Comparison of ENCODE assay signal across 8 cellular contexts in genomic region chr14:50830932-50831703, GRCh38. TPM values are rescaled to one million over a fixed set of nuclear protein-coding genes. Genes with fewer than 3 reads are reported as not detected.
DNase-seq lines count a peak whose midpoint lies in the region; ATAC-seq and TF ChIP-seq lines count a peak whose summit lies in the region.

TSS of gene NIN (minus strand) at chr14:50831162. CDS start at chr14:50822056, 9,106 bp downstream.

- no peaks in the 10 kb centered on the region for H3K9me3 ChIP-seq in thyroid gland

- H3K4me1 ChIP-seq in thyroid gland = peaks cover 0 to 6% of the 10 kb centered on the region in 2 donors

- H3K4me3 Mint-ChIP-seq in activated naive CD4-positive, alpha-beta T cell treated with anti-CD3 and anti-CD28 coated beads, Interleukin-2, amount 10 ng/mL, durations not matched to agents 7 days and 5 days = peak within 1 kb of the TSS; percentile 97

- peak within 1 kb of the TSS; percentile 67 to 90 (median 71) for H3K4me3 ChIP-seq in thyroid gland (replicated peaks in 1 of 3)

- H3K27ac ChIP-seq in thyroid gland = peak within 1 kb of the TSS; percentile 63 to 79 (median 77)

- DNase-seq in EL = peak; percentile 84
- DNase-seq in Kasumi-1 (lab: John Stamatoyannopoulos, UW) = peak; percentile 62 to 82
- DNase-seq in SK-N-DZ (ENCODE audit: low spot score) = peak; percentile 65
- DNase-seq in activated naive CD4-positive, alpha-beta T cell treated with anti-CD3 and anti-CD28 coated beads, Interleukin-2, amount 10 ng/mL, durations not matched to agents 7 days and 5 days = peak; percentile 83
- DNase-seq in glomerular endothelial cell (ENCODE audit: extremely low read depth, low read depth, low spot score) = no peak
- no peak for DNase-seq in omental fat pad (ENCODE audit: low spot score)
- DNase-seq in thyroid gland = peak; percentile 76 to 80

- intact Hi-C loops in thyroid gland (cut with DNase I) = no loop called here

- peak; percentile 68 for ATAC-seq in GM21825 (IDR thresholded peaks at IDR 0.05; ENCODE audit: unreplicated experiment)
- ATAC-seq in omental fat pad (ENCODE audit: low FRiP score) = peak; percentile 94

- H3K4me1 Mint-ChIP-seq in activated naive CD4-positive, alpha-beta T cell treated with anti-CD3 and anti-CD28 coated beads, Interleukin-2, amount 10 ng/mL, durations not matched to agents 7 days and 5 days = peaks cover 61% of the 10 kb centered on the region

- peaks cover 28% of the 10 kb centered on the region for H3K36me3 Mint-ChIP-seq in activated naive CD4-positive, alpha-beta T cell treated with anti-CD3 and anti-CD28 coated beads, Interleukin-2, amount 10 ng/mL, durations not matched to agents 7 days and 5 days

- no peaks in the 10 kb centered on the region for H3K9me3 Mint-ChIP-seq in activated naive CD4-positive, alpha-beta T cell treated with anti-CD3 and anti-CD28 coated beads, Interleukin-2, amount 10 ng/mL, durations not matched to agents 7 days and 5 days

- H3K27me3 Mint-ChIP-seq in activated naive CD4-positive, alpha-beta T cell treated with anti-CD3 and anti-CD28 coated beads, Interleukin-2, amount 10 ng/mL, durations not matched to agents 7 days and 5 days = peaks cover 16% of the 10 kb centered on the region

- peak within 1 kb of the TSS; percentile 93 for H3K27ac Mint-ChIP-seq in activated naive CD4-positive, alpha-beta T cell treated with anti-CD3 and anti-CD28 coated beads, Interleukin-2, amount 10 ng/mL, durations not matched to agents 7 days and 5 days

- TF ChIP-seq POLR2A in thyroid gland (IDR thresholded peaks at IDR 0.05) = peak in 1 of 2 donors; percentile 83

- H3K27me3 ChIP-seq in thyroid gland = no peaks in the 10 kb centered on the region

- WGBS in thyroid gland, 2 donors = 0% methylated on average over 8 to 26 of the region's 96 CpGs

- no peaks in the 10 kb centered on the region for H3K36me3 ChIP-seq in thyroid gland

- CTCF ChIA-PET in activated naive CD4-positive, alpha-beta T cell treated with anti-CD3 and anti-CD28 coated beads, Interleukin-2, amount 10 ng/mL, durations not matched to agents 7 days and 5 days (lab: Charles Lee) = interaction anchor here (1.2 kb wide), 1 partner anchor 53 kb away, joined by 4 read pairs; no protein-coding TSS in a partner anchor

- TF ChIP-seq CTCF in omental fat pad (IDR thresholded peaks at IDR 0.05) (no peak), thyroid gland (IDR thresholded peaks at IDR 0.05) (no peak)

RNA-seq across cellular contexts. Expression of gene NIN, which starts in this region (rescaled TPM):
- 11.7 and 22.0 TPM in 2 replicates for polyA plus RNA-seq in SK-N-DZ (2014; cell fraction: cytosol; rRNA removed)
- 17.3 and 21.4 TPM in 2 replicates for polyA plus RNA-seq in SK-N-DZ (2014; cell fraction: nucleus; rRNA removed)
- total RNA-seq in glomerular endothelial cell (35.7 and 51.5 TPM in 2 replicates), omental fat pad (10 to 100 TPM; 23.7 to 51.2 (median 29.5) TPM), thyroid gland (10 to 100 TPM; 22.3 to 25.5 (median 22.5) TPM)

Comparison
In these comparisons a context has a peak if more than half of its experiments do, and no peak if none do; other contexts are left out.
1. DNase-seq: peak in EL (single experiment), Kasumi-1 (2 of 2), SK-N-DZ (single experiment), activated naive CD4-positive, alpha-beta T cell treated with anti-CD3 and anti-CD28 coated beads, Interleukin-2, amount 10 ng/mL, durations not matched to agents 7 days and 5 days (single experiment) and thyroid gland (2 of 2); none in glomerular endothelial cell (single experiment) and omental fat pad (single experiment).